ENCODE assay signal across 30 cellular contexts in genomic region chrX:50403903-50404302, GRCh38.
"Had no signal": no experiment of that assay in that cellular context is flagged by ENCODE, and none has a peak within 500 bp of the region (broad histone marks: within the 10 kb centered on the region; RNA-seq: fewer than 3 reads in every experiment).

No MANE protein-coding gene starts in this region.

- H3K9me3 ChIP-seq: adrenal gland, body of pancreas, MG63, Peyer's patch had no signal

- H3K27ac Mint-ChIP-seq: activated CD4-positive, alpha-beta memory T cell treated with anti-CD3 and anti-CD28 coated beads, Interleukin-2, amount 10 ng/mL, durations not matched to agents 7 days and 5 days; activated CD8-positive, alpha-beta memory T cell treated with anti-CD3 and anti-CD28 coated beads, Interleukin-2, amount 10 ng/mL, durations not matched to agents 7 days and 5 days; activated naive CD4-positive, alpha-beta T cell treated with anti-CD3 and anti-CD28 coated beads, Interleukin-2, amount 50 U/mL, for 72 hours had no signal

- ATAC-seq: activated CD8-positive, alpha-beta memory T cell treated with anti-CD3 and anti-CD28 coated beads, Interleukin-2, amount 10 ng/mL, durations not matched to agents 7 days and 5 days; activated naive CD4-positive, alpha-beta T cell treated with anti-CD3 and anti-CD28 coated beads, Interleukin-2, amount 50 U/mL, for 72 hours; body of pancreas had no signal

- H3K27me3 ChIP-seq: body of pancreas, MG63, Peyer's patch had no signal

- H3K36me3 ChIP-seq: adrenal gland, breast epithelium, MG63, Peyer's patch, WERI-Rb-1 had no signal

- H3K9me3 Mint-ChIP-seq: activated CD4-positive, alpha-beta memory T cell treated with anti-CD3 and anti-CD28 coated beads, Interleukin-2, amount 10 ng/mL, durations not matched to agents 7 days and 5 days; activated naive CD4-positive, alpha-beta T cell treated with anti-CD3 and anti-CD28 coated beads, Interleukin-2, amount 50 U/mL, for 72 hours had no signal

- DNase-seq: activated CD4-positive, alpha-beta memory T cell treated with anti-CD3 and anti-CD28 coated beads, Interleukin-2, amount 10 ng/mL, durations not matched to agents 7 days and 5 days; activated CD4-positive, alpha-beta T cell treated with anti-CD3 and anti-CD28 coated beads for 1 hour; activated CD4-positive, alpha-beta T cell treated with anti-CD3 and anti-CD28 coated beads for 48 hours; activated CD4-positive, CD25-positive, alpha-beta regulatory T cell; activated CD8-positive, alpha-beta memory T cell treated with anti-CD3 and anti-CD28 coated beads for 24 hours; activated CD8-positive, alpha-beta memory T cell treated with anti-CD3 and anti-CD28 coated beads, Interleukin-2, amount 10 ng/mL, durations not matched to agents 7 days and 5 days; activated CD8-positive, alpha-beta memory T cell treated with anti-CD3 and anti-CD28 coated beads, Interleukin-2, amount 50 U/mL, for 48 hours; activated effector memory CD4-positive, alpha-beta T cell treated with anti-CD3 and anti-CD28 coated beads, Interleukin-2, amount 50 U/mL, for 16 hours; activated naive CD4-positive, alpha-beta T cell; activated T-cell treated with anti-CD3 and anti-CD28 coated beads, Interleukin-2, amount 50 U/mL, for 48 hours; adrenal gland; body of pancreas; Kasumi-1; KG1; MG63; NCI-H1048; NCI-H1105 treated with DMSO at 0.1 percent for 48 hours; NCI-H1436; NCI-H1694; NCI-H1930; NCI-H2081 treated with DMSO at 0.1 percent for 48 hours; NCI-H345; NCI-H524 treated with DMSO at 0.1 percent for 48 hours; Peyer's patch; RPMI8226; SHP77 treated with DMSO at 0.1 percent for 48 hours; T1000; WERI-Rb-1 had no signal

- H3K4me1 ChIP-seq: adrenal gland, body of pancreas, breast epithelium, Peyer's patch had no signal

- H3K4me1 Mint-ChIP-seq: activated CD4-positive, alpha-beta memory T cell treated with anti-CD3 and anti-CD28 coated beads, Interleukin-2, amount 10 ng/mL, durations not matched to agents 7 days and 5 days; activated CD8-positive, alpha-beta memory T cell treated with anti-CD3 and anti-CD28 coated beads, Interleukin-2, amount 10 ng/mL, durations not matched to agents 7 days and 5 days had no signal

- H3K36me3 Mint-ChIP-seq: activated CD8-positive, alpha-beta memory T cell treated with anti-CD3 and anti-CD28 coated beads, Interleukin-2, amount 10 ng/mL, durations not matched to agents 7 days and 5 days; activated naive CD4-positive, alpha-beta T cell treated with anti-CD3 and anti-CD28 coated beads, Interleukin-2, amount 50 U/mL, for 72 hours had no signal

- H3K27me3 Mint-ChIP-seq: activated CD8-positive, alpha-beta memory T cell treated with anti-CD3 and anti-CD28 coated beads, Interleukin-2, amount 10 ng/mL, durations not matched to agents 7 days and 5 days had no signal

- H3K4me3 Mint-ChIP-seq: activated CD4-positive, alpha-beta memory T cell treated with anti-CD3 and anti-CD28 coated beads, Interleukin-2, amount 10 ng/mL, durations not matched to agents 7 days and 5 days; activated CD8-positive, alpha-beta memory T cell treated with anti-CD3 and anti-CD28 coated beads, Interleukin-2, amount 10 ng/mL, durations not matched to agents 7 days and 5 days had no signal

- H3K4me3 ChIP-seq: adrenal gland, body of pancreas, breast epithelium, MG63, Peyer's patch had no signal
